In the genomic region with DNA sequence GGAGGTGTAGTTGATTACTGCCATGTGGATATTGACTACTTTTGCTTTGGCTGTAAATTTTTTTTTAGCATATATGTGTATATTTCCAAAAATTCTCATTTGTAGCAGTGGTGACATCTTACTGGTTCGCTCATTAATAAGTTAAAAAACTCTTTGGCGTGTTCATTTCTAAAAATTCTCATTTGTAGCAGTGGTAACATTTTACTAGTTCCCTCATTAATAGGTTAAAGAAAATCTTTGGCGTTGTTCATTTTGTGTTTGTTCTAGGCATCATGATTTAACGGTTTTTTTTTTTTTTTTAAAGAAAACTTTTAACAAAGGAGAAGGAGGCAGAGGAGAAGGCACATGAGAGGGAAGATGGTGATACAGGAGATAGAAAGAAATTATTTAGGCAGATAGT, we compare ENCODE assay signal across 29 cellular contexts. TPM values are rescaled to one million over a fixed set of nuclear protein-coding genes. Genes with fewer than 3 reads are reported as not detected.
"Had no signal": no experiment of that assay in that cellular context is flagged by ENCODE, and none has a peak within 500 bp of the region (broad histone marks: within the 10 kb centered on the region; RNA-seq: fewer than 3 reads in every experiment).

No MANE protein-coding gene starts in this region.

- H3K4me1 Mint-ChIP-seq: activated T-helper 17 cell treated with anti-CD3 and anti-CD28 coated beads, Interleukin-2, amount 50 U/mL, for 72 hours; central memory CD8-positive, alpha-beta T cell had no signal

- H3K36me3 Mint-ChIP-seq: activated naive CD8-positive, alpha-beta T cell had no signal

- H3K4me3 Mint-ChIP-seq: activated CD8-positive, alpha-beta T cell treated with anti-CD3 and anti-CD28 coated beads for 36 hours; activated naive CD8-positive, alpha-beta T cell; activated T-cell treated with anti-CD3 and anti-CD28 coated beads, Interleukin-2, amount 50 U/mL, for 4 hours; activated T-helper 17 cell treated with anti-CD3 and anti-CD28 coated beads, Interleukin-2, amount 50 U/mL, for 72 hours; central memory CD8-positive, alpha-beta T cell; dendritic cell treated with granulocyte-macrophage colony-stimulating factor and Interleukin-4, amounts not matched to agents 40 ng/mL and 50 ng/mL, for 4 days; endodermal cell had no signal

- H3K4me3 ChIP-seq: coronary artery, dorsolateral prefrontal cortex had no signal

- H3K27me3 ChIP-seq: brain microvascular endothelial cell had no signal

- DNase-seq: activated CD4-positive, alpha-beta T cell treated with anti-CD3 and anti-CD28 coated beads for 1 hour; activated CD4-positive, alpha-beta T cell treated with anti-CD3 and anti-CD28 coated beads for 4 hours; activated CD4-positive, alpha-beta T cell treated with anti-CD3 and anti-CD28 coated beads, Interleukin-2, amount 50 U/mL, for 1 hour; activated CD4-positive, alpha-beta T cell treated with anti-CD3 and anti-CD28 coated beads, Interleukin-2, amount 50 U/mL, for 48 hours; activated CD8-positive, alpha-beta memory T cell treated with anti-CD3 and anti-CD28 coated beads for 24 hours; activated CD8-positive, alpha-beta T cell treated with anti-CD3 and anti-CD28 coated beads for 36 hours; activated effector memory CD4-positive, alpha-beta T cell treated with Interleukin-2 at 50 U/mL for 16 hours; activated gamma-delta T cell treated with Interleukin-2 at 50 U/mL for 16 hours; activated naive CD4-positive, alpha-beta T cell treated with anti-CD3 and anti-CD28 coated beads, Interleukin-2, amount 50 U/mL, for 16 hours; activated naive CD4-positive, alpha-beta T cell treated with Interleukin-2 at 50 U/mL for 16 hours; activated T-cell treated with anti-CD3 and anti-CD28 coated beads, Interleukin-2, amount 50 U/mL, for 4 hours; amniotic stem cell; anterior cingulate cortex; brain microvascular endothelial cell; dorsolateral prefrontal cortex; effector memory CD4-positive, alpha-beta T cell; foreskin fibroblast; head of caudate nucleus; T-helper 2 cell had no signal

- H3K9me3 Mint-ChIP-seq: activated CD8-positive, alpha-beta T cell treated with anti-CD3 and anti-CD28 coated beads for 36 hours; activated T-helper 17 cell treated with anti-CD3 and anti-CD28 coated beads, Interleukin-2, amount 50 U/mL, for 72 hours; dendritic cell treated with granulocyte-macrophage colony-stimulating factor and Interleukin-4, amounts not matched to agents 40 ng/mL and 50 ng/mL, for 4 days had no signal

- H3K27ac ChIP-seq: brain microvascular endothelial cell, coronary artery, dorsolateral prefrontal cortex had no signal

- H3K36me3 ChIP-seq: brain microvascular endothelial cell had no signal

- H3K27ac Mint-ChIP-seq: activated CD8-positive, alpha-beta T cell treated with anti-CD3 and anti-CD28 coated beads for 36 hours; activated naive CD8-positive, alpha-beta T cell; activated T-helper 17 cell treated with anti-CD3 and anti-CD28 coated beads, Interleukin-2, amount 50 U/mL, for 72 hours; dendritic cell treated with granulocyte-macrophage colony-stimulating factor and Interleukin-4, amounts not matched to agents 40 ng/mL and 50 ng/mL, for 4 days; endodermal cell had no signal

- H3K27me3 Mint-ChIP-seq: activated CD8-positive, alpha-beta T cell treated with anti-CD3 and anti-CD28 coated beads for 36 hours; central memory CD8-positive, alpha-beta T cell; dendritic cell treated with granulocyte-macrophage colony-stimulating factor and Interleukin-4, amounts not matched to agents 40 ng/mL and 50 ng/mL, for 4 days had no signal

- ATAC-seq: activated CD8-positive, alpha-beta T cell treated with anti-CD3 and anti-CD28 coated beads for 36 hours; activated T-cell treated with anti-CD3 and anti-CD28 coated beads, Interleukin-2, amount 50 U/mL, for 4 hours; activated T-helper 17 cell treated with anti-CD3 and anti-CD28 coated beads, Interleukin-2, amount 50 U/mL, for 72 hours; esophagus mucosa had no signal

RNA-seq across cellular contexts. Expression of a gene that starts 45.9 kb away (rescaled TPM):
- total RNA-seq: activated CD8-positive, alpha-beta T cell treated with anti-CD3 and anti-CD28 coated beads for 36 hours; activated T-cell treated with anti-CD3 and anti-CD28 coated beads, Interleukin-2, amount 50 U/mL, for 4 hours; activated T-helper 17 cell treated with anti-CD3 and anti-CD28 coated beads, Interleukin-2, amount 50 U/mL, for 72 hours; bronchial epithelial cell; epithelial cell of proximal tubule; T-helper 1 cell treated with Interleukin-12 subunit alpha and Interleukin-12 subunit beta and Interleukin-4 antibody, amounts not matched to agents 30 ng/mL and 1 ng/mL, for 36 hours had no signal
